8 cellular contexts compared by ENCODE assay signal in genomic region chr13:97567510-97568243, GRCh38.
DNase-seq lines count a peak whose midpoint lies in the region; ATAC-seq and TF ChIP-seq lines count a peak whose summit lies in the region.

No MANE protein-coding gene starts in this region.

- intact Hi-C loops in naive thymus-derived CD4-positive, alpha-beta T cell (cut with micrococcal nuclease), result no loop called here

- DNase-seq in Kasumi-1 (lab: John Stamatoyannopoulos, UW) (peak; percentile 8 to 38), iris pigment epithelial cell (ENCODE audit: low read depth) (peak; percentile 35), NCI-H146 treated with DMSO at 0.1 percent for 48 hours (lab: John Stamatoyannopoulos, UW; ENCODE audit: unreplicated experiment) (no peak), DMS79 (lab: John Stamatoyannopoulos, UW) (no peak)
- DNase-seq in naive thymus-derived CD8-positive, alpha-beta T cell, result no peak
- no peak for DNase-seq in naive thymus-derived CD4-positive, alpha-beta T cell

- ATAC-seq in GM18520 (IDR thresholded peaks at IDR 0.05; ENCODE audit: unreplicated experiment), result peak; percentile 99
- ATAC-seq in naive thymus-derived CD8-positive, alpha-beta T cell, result no peak
- ATAC-seq in naive thymus-derived CD4-positive, alpha-beta T cell, result no peak

- POLR2A ChIA-PET in HEK293 (lab: Yijun Ruan, JAX), result no interaction called here
- POLR2A ChIA-PET in naive thymus-derived CD8-positive, alpha-beta T cell (lab: Charles Lee), result no interaction called here
- POLR2A ChIA-PET in naive thymus-derived CD4-positive, alpha-beta T cell (lab: Charles Lee), result interaction anchor here (0.6 kb wide), 1 partner anchor 108 kb away, joined by 3 read pairs; no protein-coding TSS in a partner anchor

- no peak overlapping the region for H3K27ac Mint-ChIP-seq in naive thymus-derived CD8-positive, alpha-beta T cell
- no peak overlapping the region for H3K27ac Mint-ChIP-seq in naive thymus-derived CD4-positive, alpha-beta T cell

- no peak overlapping the region for H3K27ac ChIP-seq in HEK293 (ENCODE audit: extremely low read depth, low read depth, low read length)
- H3K27ac ChIP-seq in naive thymus-derived CD4-positive, alpha-beta T cell (ENCODE audit: low read depth, low read length), result no peak overlapping the region

- H3K27me3 Mint-ChIP-seq in naive thymus-derived CD8-positive, alpha-beta T cell, result peaks cover 15 to 34% (median 32%) of the 10 kb centered on the region in 5 donors
- peaks cover 13 to 41% (median 30%) of the 10 kb centered on the region in 5 donors for H3K27me3 Mint-ChIP-seq in naive thymus-derived CD4-positive, alpha-beta T cell

- H3K27me3 ChIP-seq in naive thymus-derived CD4-positive, alpha-beta T cell (ENCODE audit: control insufficient read depth in 2 of 2, insufficient read depth in 2 of 2, low read length in 2 of 2), result no peaks in the 10 kb centered on the region

- H3K9me3 ChIP-seq in HEK293 (ENCODE audit: control insufficient read depth, insufficient read depth, low read depth, low read length), result no peaks in the 10 kb centered on the region
- no peaks in the 10 kb centered on the region for H3K9me3 ChIP-seq in naive thymus-derived CD4-positive, alpha-beta T cell (ENCODE audit: control insufficient read depth in 2 of 3, low read length in 3 of 3)

- H3K4me1 Mint-ChIP-seq in naive thymus-derived CD8-positive, alpha-beta T cell, result no peaks in the 10 kb centered on the region
- H3K4me1 Mint-ChIP-seq in naive thymus-derived CD4-positive, alpha-beta T cell, result no peaks in the 10 kb centered on the region

- H3K4me3 Mint-ChIP-seq in naive thymus-derived CD8-positive, alpha-beta T cell, result peak overlapping the region in 1 of 10 donors; percentile 20
- no peak overlapping the region for H3K4me3 Mint-ChIP-seq in naive thymus-derived CD4-positive, alpha-beta T cell

- no peaks in the 10 kb centered on the region for H3K9me3 Mint-ChIP-seq in naive thymus-derived CD8-positive, alpha-beta T cell
- no peaks in the 10 kb centered on the region for H3K9me3 Mint-ChIP-seq in naive thymus-derived CD4-positive, alpha-beta T cell

- H3K36me3 Mint-ChIP-seq in naive thymus-derived CD8-positive, alpha-beta T cell, result no peaks in the 10 kb centered on the region
- H3K36me3 Mint-ChIP-seq in naive thymus-derived CD4-positive, alpha-beta T cell, result no peaks in the 10 kb centered on the region

- CTCF ChIA-PET in HEK293 (lab: Yijun Ruan, JAX), result interaction anchor here (0.6 kb wide), 1 partner anchor 536 kb away, joined by 3 read pairs; no protein-coding TSS in a partner anchor
- CTCF ChIA-PET in naive thymus-derived CD4-positive, alpha-beta T cell (lab: Charles Lee), result no interaction called here

- H3K36me3 ChIP-seq in HEK293 (ENCODE audit: control insufficient read depth in 2 of 2, insufficient read depth in 1 of 2, low read length in 2 of 2), result no peaks in the 10 kb centered on the region
- H3K36me3 ChIP-seq in naive thymus-derived CD4-positive, alpha-beta T cell (ENCODE audit: control insufficient read depth in 2 of 3, insufficient read depth in 3 of 3, low read length in 3 of 3), result no peaks in the 10 kb centered on the region

- no peak for TF ChIP-seq CTCF in HEK293 (tag by site-specific recombination; IDR thresholded peaks at IDR 0.05)

- no peaks in the 10 kb centered on the region for H3K4me1 ChIP-seq in HEK293 (ENCODE audit: control insufficient read depth, insufficient read depth, low read length)
- no peaks in the 10 kb centered on the region for H3K4me1 ChIP-seq in naive thymus-derived CD4-positive, alpha-beta T cell (ENCODE audit: control insufficient read depth in 2 of 2, insufficient read depth in 2 of 2, low read length in 2 of 2)

- H3K4me3 ChIP-seq in HEK293 (ENCODE audit: low read depth, low read length), result no peak overlapping the region
- no peak overlapping the region for H3K4me3 ChIP-seq in naive thymus-derived CD4-positive, alpha-beta T cell (ENCODE audit: low read length)

TF ChIP-seq in HEK293, 187 proteins besides CTCF, POLR2A, EP300 and RAD21:
- no peak for TF ChIP-seq ZNF660 (tag by site-specific recombination; IDR thresholded peaks at IDR 0.05)
- TF ChIP-seq ZBTB17 (tag by site-specific recombination; IDR thresholded peaks at IDR 0.05), result 0 out of 2 replicates have a peak, but pooled peaks have one; percentile 23

Comparison
In these comparisons a context has a peak if more than half of its experiments do, and no peak if none do; other contexts are left out.
1. DNase-seq: peak in Kasumi-1 (2 of 2) and iris pigment epithelial cell (single experiment); none in naive thymus-derived CD8-positive, alpha-beta T cell (0 of 10), NCI-H146 treated with DMSO at 0.1 percent for 48 hours (single experiment), naive thymus-derived CD4-positive, alpha-beta T cell (0 of 9) and DMS79 (single experiment).